ENCODE assay signal across 27 cellular contexts in genomic region chr4:53043096-53043495, GRCh38.
DNase-seq lines count a peak whose midpoint lies in the region; ATAC-seq and TF ChIP-seq lines count a peak whose summit lies in the region.
"Had no signal": no experiment of that assay in that cellular context is flagged by ENCODE, and none has a peak within 500 bp of the region (broad histone marks: within the 10 kb centered on the region; RNA-seq: fewer than 3 reads in every experiment).

No MANE protein-coding gene starts in this region.

- H3K79me2 ChIP-seq in Karpas-422 (ENCODE audit: low read length), result no peaks in the 10 kb centered on the region

- peak; percentile 92 for DNase-seq in DMS 273 (lab: John Stamatoyannopoulos, UW; ENCODE audit: unreplicated experiment)
- peak; percentile 27 for DNase-seq in Karpas-422
- peak; percentile 69 to 93 for DNase-seq in NCI-H524 (lab: John Stamatoyannopoulos, UW)
- no peak for DNase-seq in activated T-cell treated with anti-CD3 and anti-CD28 coated beads, Interleukin-2, amount 50 U/mL, for 24 hours
- DNase-seq in anterior cingulate cortex (lab: John Stamatoyannopoulos, UW), result no peak
- DNase-seq in activated CD8-positive, alpha-beta T cell treated with anti-CD3 and anti-CD28 coated beads for 36 hours, result no peak
- DNase-seq: activated CD4-positive, alpha-beta T cell treated with anti-CD3 and anti-CD28 coated beads for 48 hours; activated naive CD4-positive, alpha-beta T cell; activated T-cell treated with anti-CD3 and anti-CD28 coated beads, Interleukin-2, amount 50 U/mL, for 48 hours; GM23248; heart right ventricle; kidney glomerular epithelial cell; mucosa of descending colon; NCI-H2227 treated with DMSO at 0.1 percent for 48 hours; Right ventricle myocardium superior; stimulated activated naive CD8-positive, alpha-beta T cell treated with anti-CD3 and anti-CD28 coated beads, Interleukin-15, Interleukin-2, amounts not matched to agents 100 U/mL and 50 U/mL, for 24 hours; T-helper 9 cell; uterus; WERI-Rb-1 had no signal

- POLR2A ChIA-PET in activated CD8-positive, alpha-beta T cell treated with anti-CD3 and anti-CD28 coated beads for 36 hours (lab: Charles Lee), result no interaction called here

- no peak overlapping the region for H3K4me3 ChIP-seq in Karpas-422 (ENCODE audit: low read length)
- H3K4me3 ChIP-seq: esophagus muscularis mucosa, GM12878, GM23248, heart right ventricle, lung, mucosa of descending colon, uterus had no signal

- intact Hi-C loops in activated CD8-positive, alpha-beta T cell treated with anti-CD3 and anti-CD28 coated beads for 36 hours (cut with micrococcal nuclease), result no loop called here

- no peaks in the 10 kb centered on the region for H3K36me3 ChIP-seq in Karpas-422 (ENCODE audit: insufficient read depth, low read length)
- H3K36me3 ChIP-seq: esophagus muscularis mucosa, heart right ventricle, uterus, WERI-Rb-1 had no signal

- no peaks in the 10 kb centered on the region for H3K9me3 ChIP-seq in Karpas-422 (ENCODE audit: low read length)
- H3K9me3 ChIP-seq: esophagus muscularis mucosa, heart right ventricle, mucosa of descending colon, uterus had no signal

- no peak overlapping the region for H3K27ac ChIP-seq in Karpas-422 (ENCODE audit: low read length)
- H3K27ac ChIP-seq: C4-2B, esophagus muscularis mucosa, foreskin keratinocyte, GM23248, heart right ventricle, uterus, WERI-Rb-1 had no signal

- H3K27ac Mint-ChIP-seq in brain, result peak overlapping the region in 4 of 5 experiments; percentile 4 to 91 (median 40)
- H3K27ac Mint-ChIP-seq in activated T-cell treated with anti-CD3 and anti-CD28 coated beads, Interleukin-2, amount 50 U/mL, for 24 hours, result no peak overlapping the region
- H3K27ac Mint-ChIP-seq in activated CD8-positive, alpha-beta T cell treated with anti-CD3 and anti-CD28 coated beads for 36 hours, result no peak overlapping the region
- H3K27ac Mint-ChIP-seq: dendritic cell treated with granulocyte-macrophage colony-stimulating factor and Interleukin-4, amounts not matched to agents 40 ng/mL and 50 ng/mL, for 4 days; natural killer cell treated with Interleukin-12 subunit alpha and Interleukin-12 subunit beta and Interleukin-15 and Interleukin-18, amount 100 ng/mL, for 72 hours had no signal

- H3K9me2 ChIP-seq in Karpas-422 (replicated peaks; ENCODE audit: insufficient read depth, low read length), result no peaks in the 10 kb centered on the region

- peaks cover 26% of the 10 kb centered on the region for H3K4me1 Mint-ChIP-seq in brain
- no peaks in the 10 kb centered on the region for H3K4me1 Mint-ChIP-seq in activated T-cell treated with anti-CD3 and anti-CD28 coated beads, Interleukin-2, amount 50 U/mL, for 24 hours (ENCODE audit: low read depth)
- peaks cover 3% of the 10 kb centered on the region for H3K4me1 Mint-ChIP-seq in activated CD8-positive, alpha-beta T cell treated with anti-CD3 and anti-CD28 coated beads for 36 hours (ENCODE audit: low read depth)

- H3K4me3 Mint-ChIP-seq in brain, result peak overlapping the region in 3 of 5 experiments; percentile 1 to 68 (median 3)
- H3K4me3 Mint-ChIP-seq in activated T-cell treated with anti-CD3 and anti-CD28 coated beads, Interleukin-2, amount 50 U/mL, for 24 hours, result no peak overlapping the region
- H3K4me3 Mint-ChIP-seq in activated CD8-positive, alpha-beta T cell treated with anti-CD3 and anti-CD28 coated beads for 36 hours, result no peak overlapping the region
- H3K4me3 Mint-ChIP-seq: dendritic cell treated with granulocyte-macrophage colony-stimulating factor and Interleukin-4, amounts not matched to agents 40 ng/mL and 50 ng/mL, for 4 days; natural killer cell treated with Interleukin-12 subunit alpha and Interleukin-12 subunit beta and Interleukin-15 and Interleukin-18, amount 100 ng/mL, for 72 hours had no signal

- no peaks in the 10 kb centered on the region for H4K20me1 ChIP-seq in Karpas-422 (ENCODE audit: insufficient read depth, low read depth, low read length)

- no peaks in the 10 kb centered on the region for H3K27me3 ChIP-seq in Karpas-422 (ENCODE audit: low read length)
- H3K27me3 ChIP-seq: esophagus muscularis mucosa, foreskin keratinocyte, heart right ventricle, uterus had no signal

- H3K27me3 Mint-ChIP-seq in brain, result no peaks in the 10 kb centered on the region
- H3K27me3 Mint-ChIP-seq in activated T-cell treated with anti-CD3 and anti-CD28 coated beads, Interleukin-2, amount 50 U/mL, for 24 hours, result no peaks in the 10 kb centered on the region
- no peaks in the 10 kb centered on the region for H3K27me3 Mint-ChIP-seq in activated CD8-positive, alpha-beta T cell treated with anti-CD3 and anti-CD28 coated beads for 36 hours
- H3K27me3 Mint-ChIP-seq: dendritic cell treated with granulocyte-macrophage colony-stimulating factor and Interleukin-4, amounts not matched to agents 40 ng/mL and 50 ng/mL, for 4 days; natural killer cell treated with Interleukin-12 subunit alpha and Interleukin-12 subunit beta and Interleukin-15 and Interleukin-18, amount 100 ng/mL, for 72 hours had no signal

- no peak overlapping the region for H2AFZ ChIP-seq in Karpas-422 (ENCODE audit: low read length)
- H2AFZ ChIP-seq: GM23248 had no signal

- peaks cover 5% of the 10 kb centered on the region for H3K36me3 Mint-ChIP-seq in brain
- H3K36me3 Mint-ChIP-seq in activated T-cell treated with anti-CD3 and anti-CD28 coated beads, Interleukin-2, amount 50 U/mL, for 24 hours (ENCODE audit: low read depth), result peaks cover 18% of the 10 kb centered on the region
- peaks cover 5% of the 10 kb centered on the region for H3K36me3 Mint-ChIP-seq in activated CD8-positive, alpha-beta T cell treated with anti-CD3 and anti-CD28 coated beads for 36 hours (ENCODE audit: low read depth)
- H3K36me3 Mint-ChIP-seq: natural killer cell treated with Interleukin-12 subunit alpha and Interleukin-12 subunit beta and Interleukin-15 and Interleukin-18, amount 100 ng/mL, for 72 hours had no signal

- H3K4me2 ChIP-seq in Karpas-422 (ENCODE audit: low read depth, low read length, poor library complexity, severe bottlenecking), result no peak overlapping the region

- no peak for ATAC-seq in activated CD8-positive, alpha-beta T cell treated with anti-CD3 and anti-CD28 coated beads for 36 hours
- ATAC-seq: GM12878; heart right ventricle; mucosa of descending colon; natural killer cell treated with Interleukin-12 subunit alpha and Interleukin-12 subunit beta and Interleukin-15 and Interleukin-18, amount 100 ng/mL, for 72 hours; stimulated activated naive CD8-positive, alpha-beta T cell treated with anti-CD3 and anti-CD28 coated beads, Interleukin-15, Interleukin-2, amounts not matched to agents 100 U/mL and 50 U/mL, for 24 hours had no signal

- no peaks in the 10 kb centered on the region for H3K4me1 ChIP-seq in Karpas-422 (ENCODE audit: low read length)
- H3K4me1 ChIP-seq: esophagus muscularis mucosa, foreskin keratinocyte, heart right ventricle, uterus had no signal

- no peak for TF ChIP-seq CTCF in brain (conservative IDR thresholded peaks at IDR 0.05)
- no peak for TF ChIP-seq CTCF in activated CD8-positive, alpha-beta T cell treated with anti-CD3 and anti-CD28 coated beads for 36 hours (IDR thresholded peaks at IDR 0.05)

- H3K9me3 Mint-ChIP-seq in brain, result peaks cover 0 to 7% (median 0%) of the 10 kb centered on the region in 5 experiments
- H3K9me3 Mint-ChIP-seq in activated T-cell treated with anti-CD3 and anti-CD28 coated beads, Interleukin-2, amount 50 U/mL, for 24 hours, result no peaks in the 10 kb centered on the region
- no peaks in the 10 kb centered on the region for H3K9me3 Mint-ChIP-seq in activated CD8-positive, alpha-beta T cell treated with anti-CD3 and anti-CD28 coated beads for 36 hours
- H3K9me3 Mint-ChIP-seq: dendritic cell treated with granulocyte-macrophage colony-stimulating factor and Interleukin-4, amounts not matched to agents 40 ng/mL and 50 ng/mL, for 4 days; natural killer cell treated with Interleukin-12 subunit alpha and Interleukin-12 subunit beta and Interleukin-15 and Interleukin-18, amount 100 ng/mL, for 72 hours had no signal

- H3K9ac ChIP-seq in Karpas-422 (ENCODE audit: low read length), result no peak overlapping the region
- H3K9ac ChIP-seq: GM23248 had no signal

- CTCF ChIA-PET in activated CD8-positive, alpha-beta T cell treated with anti-CD3 and anti-CD28 coated beads for 36 hours (lab: Charles Lee), result no interaction called here

Comparison
In these comparisons a context has a peak if more than half of its experiments do, and no peak if none do; other contexts are left out.
1. DNase-seq: peak in DMS 273 (single experiment), Karpas-422 (single experiment) and NCI-H524 (2 of 2); none in activated T-cell treated with anti-CD3 and anti-CD28 coated beads, Interleukin-2, amount 50 U/mL, for 24 hours (single experiment), anterior cingulate cortex (0 of 58) and activated CD8-positive, alpha-beta T cell treated with anti-CD3 and anti-CD28 coated beads for 36 hours (single experiment).
2. H3K27ac Mint-ChIP-seq: peak in brain (4 of 5); none in activated T-cell treated with anti-CD3 and anti-CD28 coated beads, Interleukin-2, amount 50 U/mL, for 24 hours (single experiment) and activated CD8-positive, alpha-beta T cell treated with anti-CD3 and anti-CD28 coated beads for 36 hours (single experiment).
3. H3K4me3 Mint-ChIP-seq: peak in brain (3 of 5); none in activated T-cell treated with anti-CD3 and anti-CD28 coated beads, Interleukin-2, amount 50 U/mL, for 24 hours (single experiment) and activated CD8-positive, alpha-beta T cell treated with anti-CD3 and anti-CD28 coated beads for 36 hours (single experiment).